6 cellular contexts compared by ENCODE assay signal in the genomic region with DNA sequence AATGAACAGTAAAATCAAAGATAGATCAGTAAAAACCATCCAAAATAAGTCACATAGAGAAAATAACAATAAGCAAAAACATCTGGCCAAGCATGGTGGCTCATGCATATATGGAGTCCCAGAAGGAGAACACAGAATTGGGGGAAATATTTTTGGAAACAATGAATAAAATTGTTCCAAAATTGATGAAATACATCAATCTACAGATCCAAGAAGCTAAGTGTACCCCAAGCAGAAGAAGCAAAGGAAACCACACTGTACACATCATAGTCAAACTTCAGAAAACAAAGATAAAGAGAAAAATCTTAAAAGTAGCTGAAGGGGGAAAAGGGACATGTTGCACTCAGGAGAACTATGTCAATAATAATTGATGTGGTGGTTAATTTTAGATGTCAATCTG.
"Had no signal": no experiment of that assay in that cellular context is flagged by ENCODE, and none has a peak within 500 bp of the region (broad histone marks: within the 10 kb centered on the region; RNA-seq: fewer than 3 reads in every experiment).

No MANE protein-coding gene starts in this region.

- DNase-seq: IMR-90, KBM-7, KG1 had no signal

- H3K27ac ChIP-seq: HL-60, KMS-11 had no signal

- H3K4me3 ChIP-seq: K562 had no signal
